Comparison of ENCODE assay signal across 8 cellular contexts in genomic region chr6:33455051-33455450, GRCh38. TPM values are rescaled to one million over a fixed set of nuclear protein-coding genes. Genes with fewer than 3 reads are reported as not detected.
DNase-seq lines count a peak whose midpoint lies in the region; ATAC-seq and TF ChIP-seq lines count a peak whose summit lies in the region.

No MANE protein-coding gene starts in this region.

- no peak for DNase-seq in T-helper 2 cell treated with Interferon-gamma antibody and Interleukin-4, amounts not matched to agents 5 μg/mL and 100 μg/mL, for 36 hours (ENCODE audit: low spot score)
- no peak for DNase-seq in T-helper 2 cell
- DNase-seq in activated naive CD8-positive, alpha-beta T cell treated with anti-CD3 and anti-CD28 coated beads for 36 hours: no peak
- DNase-seq in kidney epithelial cell (ENCODE audit: low read depth): no peak
- DNase-seq in substantia nigra (lab: John Stamatoyannopoulos, UW): no peak
- DNase-seq in HuH-7 (ENCODE audit: low spot score): no peak
- DNase-seq in NCI-H2029 treated with DMSO at 0.1 percent for 48 hours (lab: John Stamatoyannopoulos, UW): no peak

- H3K4me3 Mint-ChIP-seq in T-helper 2 cell treated with Interferon-gamma antibody and Interleukin-4, amounts not matched to agents 5 μg/mL and 100 μg/mL, for 36 hours: peak overlapping the region; percentile 91
- peak overlapping the region; percentile 96 for H3K4me3 Mint-ChIP-seq in activated naive CD8-positive, alpha-beta T cell treated with anti-CD3 and anti-CD28 coated beads for 36 hours

- TF ChIP-seq CTCF in kidney epithelial cell (IDR thresholded peaks at IDR 0.05; ENCODE audit: insufficient read depth, low read length, poor library complexity, severe bottlenecking): no peak

- peaks cover 16% of the 10 kb centered on the region for H3K4me1 Mint-ChIP-seq in T-helper 2 cell treated with Interferon-gamma antibody and Interleukin-4, amounts not matched to agents 5 μg/mL and 100 μg/mL, for 36 hours (ENCODE audit: low read depth)
- H3K4me1 Mint-ChIP-seq in activated naive CD8-positive, alpha-beta T cell treated with anti-CD3 and anti-CD28 coated beads for 36 hours: peaks cover 23% of the 10 kb centered on the region

- peak overlapping the region; percentile 75 for H3K4me3 ChIP-seq in kidney epithelial cell (ENCODE audit: low read depth, low read length)

- no peaks in the 10 kb centered on the region for H3K27me3 Mint-ChIP-seq in T-helper 2 cell treated with Interferon-gamma antibody and Interleukin-4, amounts not matched to agents 5 μg/mL and 100 μg/mL, for 36 hours (ENCODE audit: low read depth)
- H3K27me3 Mint-ChIP-seq in activated naive CD8-positive, alpha-beta T cell treated with anti-CD3 and anti-CD28 coated beads for 36 hours: no peaks in the 10 kb centered on the region

- H3K36me3 Mint-ChIP-seq in T-helper 2 cell treated with Interferon-gamma antibody and Interleukin-4, amounts not matched to agents 5 μg/mL and 100 μg/mL, for 36 hours (ENCODE audit: low read depth): peaks cover 6% of the 10 kb centered on the region
- H3K36me3 Mint-ChIP-seq in activated naive CD8-positive, alpha-beta T cell treated with anti-CD3 and anti-CD28 coated beads for 36 hours: peaks cover 29% of the 10 kb centered on the region

- no peaks in the 10 kb centered on the region for H3K9me3 Mint-ChIP-seq in T-helper 2 cell treated with Interferon-gamma antibody and Interleukin-4, amounts not matched to agents 5 μg/mL and 100 μg/mL, for 36 hours
- no peaks in the 10 kb centered on the region for H3K9me3 Mint-ChIP-seq in activated naive CD8-positive, alpha-beta T cell treated with anti-CD3 and anti-CD28 coated beads for 36 hours

- H3K27ac Mint-ChIP-seq in T-helper 2 cell treated with Interferon-gamma antibody and Interleukin-4, amounts not matched to agents 5 μg/mL and 100 μg/mL, for 36 hours: peak overlapping the region; percentile 82
- H3K27ac Mint-ChIP-seq in activated naive CD8-positive, alpha-beta T cell treated with anti-CD3 and anti-CD28 coated beads for 36 hours: peak overlapping the region; percentile 92

- H3K27me3 ChIP-seq in kidney epithelial cell (ENCODE audit: control insufficient read depth, insufficient read depth, low read length): no peaks in the 10 kb centered on the region

- peak overlapping the region; percentile 69 for H3K27ac ChIP-seq in substantia nigra (ENCODE audit: low read depth, low read length, poor library complexity, severe bottlenecking)

- H3K36me3 ChIP-seq in kidney epithelial cell (ENCODE audit: control insufficient read depth, insufficient read depth, low read length): peaks cover 2% of the 10 kb centered on the region

- no peak for ATAC-seq in HG03565 (IDR thresholded peaks at IDR 0.05; ENCODE audit: unreplicated experiment)

RNA-seq across cellular contexts. Expression of gene ZBTB9, which starts 0.7 kb away (rescaled TPM):
- 10 to 100 TPM; 11.3 to 11.7 TPM for total RNA-seq in activated naive CD8-positive, alpha-beta T cell treated with anti-CD3 and anti-CD28 coated beads for 36 hours
- 7.4 and 7.6 TPM in 2 replicates for total RNA-seq in kidney epithelial cell

RNA-seq across cellular contexts. Expression of gene SYNGAP1, which starts 35.2 kb away (rescaled TPM):
- total RNA-seq in activated naive CD8-positive, alpha-beta T cell treated with anti-CD3 and anti-CD28 coated beads for 36 hours: 10 to 100 TPM; 26.4 to 29.3 TPM
- 3.3 and 4.2 TPM in 2 replicates for total RNA-seq in kidney epithelial cell

RNA-seq across cellular contexts. Expression of gene CUTA, which starts 37.1 kb away (rescaled TPM):
- total RNA-seq in activated naive CD8-positive, alpha-beta T cell treated with anti-CD3 and anti-CD28 coated beads for 36 hours: 100 to 1,000 TPM; 125 to 126 TPM
- 226 and 227 TPM in 2 replicates for total RNA-seq in kidney epithelial cell

RNA-seq across cellular contexts. Expression of gene PHF1, which starts 44.2 kb away (rescaled TPM):
- total RNA-seq in activated naive CD8-positive, alpha-beta T cell treated with anti-CD3 and anti-CD28 coated beads for 36 hours: 10 to 100 TPM; 23.5 to 26.0 TPM
- total RNA-seq in kidney epithelial cell: 27.9 and 28.0 TPM in 2 replicates
